ENCODE assay signal across 8 cellular contexts in genomic region chr10:62610649-62611229, GRCh38.
DNase-seq lines count a peak whose midpoint lies in the region; ATAC-seq and TF ChIP-seq lines count a peak whose summit lies in the region.

No MANE protein-coding gene starts in this region.

- no peak overlapping the region for H3K27ac ChIP-seq in Peyer's patch

- intact Hi-C loops in Right ventricle myocardium inferior (cut with DNase I), result loop anchor here (1.0 to 5.0 kb wide), 2 partner anchors 207 to 472 kb away; no protein-coding TSS in a partner anchor

- TF ChIP-seq CTCF in Peyer's patch (IDR thresholded peaks at IDR 0.05) (peak; percentile 48 to 82 (median 62)), omental fat pad (IDR thresholded peaks at IDR 0.05) (no peak)

- ATAC-seq in GM19324 (IDR thresholded peaks at IDR 0.05; ENCODE audit: low FRiP score, unreplicated experiment) (peak; percentile 78), HG03432 (IDR thresholded peaks at IDR 0.05; ENCODE audit: unreplicated experiment) (peak; percentile 81), Right ventricle myocardium inferior (peak; percentile 56), omental fat pad (ENCODE audit: low FRiP score) (no peak)

- peak; percentile 87 for DNase-seq in CD1c-positive myeloid dendritic cell (ENCODE audit: extremely low spot score)
- peak in 2 of 3 donors; percentile 67 to 80 for DNase-seq in Peyer's patch
- peak; percentile 55 for DNase-seq in activated effector memory CD4-positive, alpha-beta T cell treated with Interleukin-2 at 50 U/mL for 16 hours
- DNase-seq in Right ventricle myocardium inferior (ENCODE audit: missing footprints), result peak; percentile 84
- peak; percentile 33 for DNase-seq in renal cortical epithelial cell (ENCODE audit: low read depth)
- DNase-seq in omental fat pad (ENCODE audit: low spot score), result no peak

- H3K4me1 ChIP-seq in Peyer's patch, result no peaks in the 10 kb centered on the region

- H3K4me3 ChIP-seq in Peyer's patch, result no peak overlapping the region

- no peak for TF ChIP-seq POLR2A in Peyer's patch (IDR thresholded peaks at IDR 0.05)

- no peaks in the 10 kb centered on the region for H3K9me3 ChIP-seq in Peyer's patch

- no peaks in the 10 kb centered on the region for H3K36me3 ChIP-seq in Peyer's patch

- H3K27me3 ChIP-seq in Peyer's patch, result no peaks in the 10 kb centered on the region

Comparison
In these comparisons a context has a peak if more than half of its experiments do, and no peak if none do; other contexts are left out.
1. CTCF ChIP-seq: peak in Peyer's patch (6 of 6); none in omental fat pad (0 of 3).